In the genomic region with DNA sequence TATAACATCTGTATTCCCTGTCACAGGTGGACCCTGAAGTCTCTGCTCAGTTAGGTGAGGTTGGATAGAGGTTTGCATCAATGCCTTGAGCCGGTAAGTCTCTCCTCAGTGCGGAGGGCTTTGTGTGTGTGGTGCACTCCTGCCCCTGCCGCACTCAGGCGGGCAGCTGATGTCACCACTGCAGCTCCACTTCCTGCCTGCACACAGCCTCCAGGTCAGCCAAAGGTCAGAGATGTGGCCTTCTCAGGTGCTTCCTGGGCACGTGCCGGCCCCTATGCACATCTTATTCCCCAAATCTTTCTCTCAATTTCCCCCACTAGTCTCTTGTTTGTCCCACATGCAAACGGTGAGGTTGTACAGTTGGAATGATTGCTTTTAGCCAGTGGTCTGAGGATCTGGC, we compare ENCODE assay signal across 9 cellular contexts. TPM values are rescaled to one million over a fixed set of nuclear protein-coding genes. Genes with fewer than 3 reads are reported as not detected.
"Had no signal": no experiment of that assay in that cellular context is flagged by ENCODE, and none has a peak within 500 bp of the region (broad histone marks: within the 10 kb centered on the region; RNA-seq: fewer than 3 reads in every experiment).

No MANE protein-coding gene starts in this region.

RNA-seq across cellular contexts. Expression of a gene that starts 8.9 kb away (rescaled TPM):
- total RNA-seq: activated T-helper 1 cell treated with anti-CD3 and anti-CD28 coated beads, Interleukin-12 subunit alpha, Interleukin-12 subunit beta, Interleukin-2, Interleukin-4 antibody, amounts not matched to agents 30 ng/mL and 10 ng/mL and 1 ng/mL, durations not matched to agents 14 hours and 24 hours and 36 hours had no signal

RNA-seq across cellular contexts. Expression of a gene that starts 34.6 kb away (rescaled TPM):
- total RNA-seq: activated T-helper 1 cell treated with anti-CD3 and anti-CD28 coated beads, Interleukin-12 subunit alpha, Interleukin-12 subunit beta, Interleukin-2, Interleukin-4 antibody, amounts not matched to agents 30 ng/mL and 10 ng/mL and 1 ng/mL, durations not matched to agents 14 hours and 24 hours and 36 hours; adrenal gland; dorsolateral prefrontal cortex; heart right ventricle; ovary; pulmonary artery endothelial cell; right lobe of liver; thoracic aorta; ureter had no signal
- polyA plus RNA-seq: adrenal gland, ovary had no signal
